11 cellular contexts compared by ENCODE assay signal in genomic region chr1:201715801-201716741, GRCh38.
A peak's percentile ranks its signal among the peaks of the same experiment; 100 is the strongest.
DNase-seq lines count a peak whose midpoint lies in the region; ATAC-seq and TF ChIP-seq lines count a peak whose summit lies in the region.
"Had no signal": no experiment of that assay in that cellular context is flagged by ENCODE, and none has a peak within 500 bp of the region (broad histone marks: within the 10 kb centered on the region; RNA-seq: fewer than 3 reads in every experiment).

No MANE protein-coding gene starts in this region.

- H3K4me1 ChIP-seq in CD4-positive, CD25-positive, alpha-beta regulatory T cell (ENCODE audit: control insufficient read depth, insufficient read depth, low read length, poor library complexity, severe bottlenecking): no peaks in the 10 kb centered on the region
- H3K4me1 ChIP-seq in colonic mucosa: peaks cover 17% of the 10 kb centered on the region
- H3K4me1 ChIP-seq in trophoblast cell (ENCODE audit: control insufficient read depth in 1 of 2, insufficient read depth in 2 of 2, low read length in 2 of 2): peaks cover 31 to 45% of the 10 kb centered on the region in 2 experiments

- no peaks in the 10 kb centered on the region for H3K4me1 Mint-ChIP-seq in CD4-positive, CD25-positive, alpha-beta regulatory T cell
- peaks cover 21% of the 10 kb centered on the region for H3K4me1 Mint-ChIP-seq in WTC11

- H2BK120ac ChIP-seq in trophoblast cell (ENCODE audit: insufficient read depth, low read length, poor library complexity): peak overlapping the region; percentile 11

- DNase-seq in CD4-positive, CD25-positive, alpha-beta regulatory T cell: no peak
- DNase-seq in NAMALWA (ENCODE audit: low spot score) (peak; percentile 42), colonic mucosa (no peak), trophoblast cell (peak in 1 of 2 donors; percentile 37), WTC11 (ENCODE audit: low spot score) (no peak), amniotic stem cell (lab: John Stamatoyannopoulos, UW) (no peak), NCI-H2081 (lab: John Stamatoyannopoulos, UW) (no peak)
- DNase-seq: activated naive CD4-positive, alpha-beta T cell; KG1; stimulated activated CD4-positive, alpha-beta T cell treated with anti-CD3 and anti-CD28 coated beads, Interleukin-1b, Interleukin-23, amount 100 ng/mL, for 48 hours had no signal

- no peak overlapping the region for H3K27ac Mint-ChIP-seq in CD4-positive, CD25-positive, alpha-beta regulatory T cell
- H3K27ac Mint-ChIP-seq in WTC11: no peak overlapping the region

- H2BK12ac ChIP-seq in trophoblast cell (ENCODE audit: low read length): peak overlapping the region; percentile 64

- H3K4me3 Mint-ChIP-seq in CD4-positive, CD25-positive, alpha-beta regulatory T cell: no peak overlapping the region
- H3K4me3 Mint-ChIP-seq in WTC11: no peak overlapping the region

- H4K12ac ChIP-seq in trophoblast cell (ENCODE audit: low read depth, low read length): no peak overlapping the region

- H3K4me2 ChIP-seq in trophoblast cell (ENCODE audit: low read length): no peak overlapping the region

- no peaks in the 10 kb centered on the region for H3K36me3 ChIP-seq in CD4-positive, CD25-positive, alpha-beta regulatory T cell (ENCODE audit: control insufficient read depth, insufficient read depth, low read length)
- no peaks in the 10 kb centered on the region for H3K36me3 ChIP-seq in colonic mucosa
- H3K36me3 ChIP-seq in trophoblast cell (ENCODE audit: control insufficient read depth in 1 of 2, insufficient read depth in 2 of 2, low read length in 2 of 2): peaks cover 29 to 38% of the 10 kb centered on the region in 2 experiments

- H3K27me3 ChIP-seq in CD4-positive, CD25-positive, alpha-beta regulatory T cell (ENCODE audit: control insufficient read depth, insufficient read depth, low read length): no peaks in the 10 kb centered on the region
- H3K27me3 ChIP-seq in colonic mucosa (no peaks in the 10 kb centered on the region), trophoblast cell (ENCODE audit: insufficient read depth, low read length) (no peaks in the 10 kb centered on the region)

- peak overlapping the region; percentile 47 for H3K18ac ChIP-seq in trophoblast cell (ENCODE audit: low read length)

- no peak overlapping the region for H3K23ac ChIP-seq in trophoblast cell (ENCODE audit: low read length)

- no CpG with 5 or more reads among the region's 11 CpGs for WGBS in trophoblast cell (ENCODE audit: extremely low coverage, insufficient coverage, insufficient read length)

- peak; percentile 24 to 47 for ATAC-seq in CD4-positive, CD25-positive, alpha-beta regulatory T cell (ENCODE audit: low read depth in 2 of 2)
- no peak for ATAC-seq in WTC11
- ATAC-seq in HG03571 (IDR thresholded peaks at IDR 0.05; ENCODE audit: unreplicated experiment): no peak

- no peak overlapping the region for H2BK5ac ChIP-seq in trophoblast cell (ENCODE audit: low read depth, low read length, poor library complexity)

- H4K8ac ChIP-seq in trophoblast cell (ENCODE audit: low read depth, low read length): no peak overlapping the region

- POLR2A ChIA-PET in WTC11 (lab: Charles Lee): no interaction called here

- H3K9me3 Mint-ChIP-seq in CD4-positive, CD25-positive, alpha-beta regulatory T cell: no peaks in the 10 kb centered on the region
- H3K9me3 Mint-ChIP-seq in WTC11: no peaks in the 10 kb centered on the region

- no peaks in the 10 kb centered on the region for H3K79me2 ChIP-seq in trophoblast cell (ENCODE audit: control insufficient read depth, insufficient read depth, low read length, poor library complexity)

- H2AFZ ChIP-seq in trophoblast cell (ENCODE audit: insufficient read depth, low read length, poor library complexity): no peak overlapping the region

- no peak overlapping the region for H3K4ac ChIP-seq in trophoblast cell (ENCODE audit: low read depth, low read length)

- no peaks in the 10 kb centered on the region for H3K27me3 Mint-ChIP-seq in CD4-positive, CD25-positive, alpha-beta regulatory T cell
- H3K27me3 Mint-ChIP-seq in WTC11 (ENCODE audit: low read depth): no peaks in the 10 kb centered on the region

- intact Hi-C loops in colonic mucosa (cut with DNase I): no loop called here

- H2AK5ac ChIP-seq in trophoblast cell (ENCODE audit: low read length): no peak overlapping the region

- H4K91ac ChIP-seq in trophoblast cell (ENCODE audit: low read depth, low read length): peak overlapping the region; percentile 53

- H3K27ac ChIP-seq in CD4-positive, CD25-positive, alpha-beta regulatory T cell (ENCODE audit: insufficient read depth, low read length, poor library complexity, severe bottlenecking): no peak overlapping the region
- H3K27ac ChIP-seq in colonic mucosa (peak overlapping the region; percentile 87), trophoblast cell (ENCODE audit: low read depth, low read length) (no peak overlapping the region)

- peaks cover 4% of the 10 kb centered on the region for H3K36me3 Mint-ChIP-seq in CD4-positive, CD25-positive, alpha-beta regulatory T cell
- H3K36me3 Mint-ChIP-seq in WTC11: peaks cover 8% of the 10 kb centered on the region

- no peak overlapping the region for H3K4me3 ChIP-seq in CD4-positive, CD25-positive, alpha-beta regulatory T cell (ENCODE audit: low read depth, low read length)
- H3K4me3 ChIP-seq in colonic mucosa (no peak overlapping the region), trophoblast cell (ENCODE audit: low read depth, low read length) (no peak overlapping the region)

- TF ChIP-seq CTCF in colonic mucosa (IDR thresholded peaks at IDR 0.05) (no peak), WTC11 (IDR thresholded peaks at IDR 0.05) (no peak)

- H3K9me3 ChIP-seq in CD4-positive, CD25-positive, alpha-beta regulatory T cell (ENCODE audit: control insufficient read depth in 2 of 2, low read length in 2 of 2): no peaks in the 10 kb centered on the region
- H3K9me3 ChIP-seq in colonic mucosa (no peaks in the 10 kb centered on the region), trophoblast cell (ENCODE audit: insufficient read depth, low read depth, low read length) (peaks cover 7% of the 10 kb centered on the region)

- H3K79me1 ChIP-seq in trophoblast cell (ENCODE audit: low read length): peaks cover 13% of the 10 kb centered on the region

- peak overlapping the region in 1 of 2 donors; percentile 32 for H3K9ac ChIP-seq in colonic mucosa (ENCODE audit: low read depth in 2 of 2, low read length in 2 of 2)
- no peak overlapping the region for H3K9ac ChIP-seq in trophoblast cell (ENCODE audit: low read length)

- CTCF ChIA-PET in WTC11 (lab: Charles Lee): interaction anchor here (1.0 to 15.4 kb wide), 3 partner anchors 9 to 203 kb away, joined by 3 to 378 read pairs (median 5); no protein-coding TSS in a partner anchor

- no peak overlapping the region for H3K14ac ChIP-seq in trophoblast cell (ENCODE audit: low read length)

TF ChIP-seq in WTC11, 78 proteins besides CTCF, POLR2A, EP300 and RAD21:
- TF ChIP-seq NFE2L1 (CRISPR knock-in tag; IDR thresholded peaks at IDR 0.05): no peak
- TF ChIP-seq SMAD4 (CRISPR knock-in tag; IDR thresholded peaks at IDR 0.05): no peak
- no peak for TF ChIP-seq MYBL2 (CRISPR knock-in tag; IDR thresholded peaks at IDR 0.05)
- no peak for TF ChIP-seq HMGA2 (CRISPR knock-in tag; IDR thresholded peaks at IDR 0.05)
- TF ChIP-seq TCF7 (CRISPR knock-in tag; IDR thresholded peaks at IDR 0.05; ENCODE audit: low read depth): no peak
- TF ChIP-seq MXD4 (CRISPR knock-in tag; IDR thresholded peaks at IDR 0.05; ENCODE audit: borderline replicate concordance): no peak
- no peak for TF ChIP-seq JAZF1 (CRISPR knock-in tag; IDR thresholded peaks at IDR 0.05)
- TF ChIP-seq CBFB (CRISPR knock-in tag; IDR thresholded peaks at IDR 0.05; ENCODE audit: low read depth): no peak
- TF ChIP-seq CREM (CRISPR knock-in tag; IDR thresholded peaks at IDR 0.05): no peak
- TF ChIP-seq TEAD1 (CRISPR knock-in tag; IDR thresholded peaks at IDR 0.05): no peak

Comparison
In these comparisons a context has a peak if more than half of its experiments do, and no peak if none do; other contexts are left out.
1. ATAC-seq: peak in CD4-positive, CD25-positive, alpha-beta regulatory T cell (2 of 2); none in WTC11 (single experiment) and HG03571 (single experiment).